In genomic region chr2:78506301-78506700, GRCh38 we compare ENCODE assay signal across 25 cellular contexts.
DNase-seq lines count a peak whose midpoint lies in the region; ATAC-seq, FAIRE-seq and TF ChIP-seq lines count a peak whose summit lies in the region.
"Had no signal": no experiment of that assay in that cellular context is flagged by ENCODE, and none has a peak within 500 bp of the region (broad histone marks: within the 10 kb centered on the region; RNA-seq: fewer than 3 reads in every experiment).

No MANE protein-coding gene starts in this region.

- no peaks in the 10 kb centered on the region; the same call in none of the 2 replicates for H3K36me3 Mint-ChIP-seq in WTC11
- H3K36me3 Mint-ChIP-seq: CD14-positive monocyte; CD4-positive, alpha-beta memory T cell; CD4-positive, CD25-positive, alpha-beta regulatory T cell; CD8-positive, alpha-beta memory T cell had no signal

- no peak for FAIRE-seq in H1 (lab: Jason Lieb, UNC)
- FAIRE-seq: GM12878, GM12892, GM18507 had no signal

- no peak overlapping the region for H3K27ac Mint-ChIP-seq in WTC11
- H3K27ac Mint-ChIP-seq: CD14-positive monocyte; CD4-positive, alpha-beta memory T cell; CD4-positive, CD25-positive, alpha-beta regulatory T cell; CD8-positive, alpha-beta memory T cell had no signal

- H3K36me3 ChIP-seq in HEK293 (ENCODE audit: control insufficient read depth in 2 of 2, insufficient read depth in 1 of 2, low read length in 2 of 2) (no peaks in the 10 kb centered on the region), H1 (ENCODE audit: control insufficient read depth in 2 of 4, insufficient read depth in 4 of 4, low read length in 3 of 4) (no peaks in the 10 kb centered on the region)
- H3K36me3 ChIP-seq: BE2C, BLaER1 had no signal

- no peak overlapping the region for H3K23ac ChIP-seq in H1 (ENCODE audit: insufficient read length)

- H2AK5ac ChIP-seq in H1 (ENCODE audit: low read depth, low read length) = no peak overlapping the region

- no peak for ATAC-seq in WTC11
- ATAC-seq: GM12878 had no signal

- 95% methylated on average over 1 of the region's 1 CpG; no CpG with 5 or more reads in 1 of the 2 experiments for WGBS in H1 (ENCODE audit: extremely low coverage in 1 of 2, insufficient coverage in 1 of 2, insufficient read length in 1 of 2, insufficient replicate concordance in 2 of 2, low coverage in 1 of 2, low lambda C conversion rate in 2 of 2, missing lambda C conversion rate in 1 of 2), 2 experiments

- no peak overlapping the region for H4K91ac ChIP-seq in H1 (replicated peaks; ENCODE audit: insufficient read length, low read length)

- no peak overlapping the region for H3K27ac ChIP-seq in HEK293 (ENCODE audit: extremely low read depth, low read depth, low read length)
- H3K27ac ChIP-seq in H1 (ENCODE audit: low read depth, low read length) = no peak overlapping the region
- H3K27ac ChIP-seq: BLaER1 had no signal

- no peaks in the 10 kb centered on the region for H3K4me1 ChIP-seq in HEK293 (ENCODE audit: control insufficient read depth, insufficient read depth, low read length)
- no peaks in the 10 kb centered on the region for H3K4me1 ChIP-seq in H1 (replicated peaks in 1 of 4; ENCODE audit: control insufficient read depth in 3 of 4, insufficient read depth in 4 of 4, low read length in 3 of 4)
- H3K4me1 ChIP-seq: BE2C, BLaER1 had no signal

- no peak overlapping the region for H4K8ac ChIP-seq in H1 (ENCODE audit: extremely low read depth, insufficient read depth, low read length)

- H2AFZ ChIP-seq in H1 (ENCODE audit: low read length) = no peak overlapping the region

- H3K56ac ChIP-seq in H1 (replicated peaks; ENCODE audit: insufficient read length, low read depth, low read length) = no peak overlapping the region

- H3K79me2 ChIP-seq in H1 (ENCODE audit: control insufficient read depth in 1 of 2, insufficient read depth in 2 of 2, low read length in 2 of 2) = no peaks in the 10 kb centered on the region

- no peaks in the 10 kb centered on the region for H3K23me2 ChIP-seq in H1 (ENCODE audit: low read depth, low read length)

- H3K9me3 Mint-ChIP-seq in WTC11 = peaks cover 38% of the 10 kb centered on the region

- H3K4me3 ChIP-seq in HEK293 (ENCODE audit: low read depth, low read length) (no peak overlapping the region), H1 (ENCODE audit: extremely low read depth in 1 of 4, insufficient read depth in 2 of 4, low read depth in 3 of 4, low read length in 4 of 4) (no peak overlapping the region)
- H3K4me3 ChIP-seq: BLaER1, GM12878 had no signal

- no peak overlapping the region for H3K4me3 Mint-ChIP-seq in WTC11
- H3K4me3 Mint-ChIP-seq: CD14-positive monocyte; CD4-positive, alpha-beta memory T cell; CD4-positive, CD25-positive, alpha-beta regulatory T cell; CD8-positive, alpha-beta memory T cell had no signal

- no peak overlapping the region for H3K18ac ChIP-seq in H1 (ENCODE audit: extremely low read depth, low read length)

- CTCF ChIA-PET in HEK293 (lab: Yijun Ruan, JAX) (interaction anchor here (0.6 kb wide), 1 partner anchor 167 kb away, joined by 3 read pairs; no protein-coding TSS in a partner anchor), WTC11 (lab: Charles Lee) (no interaction called here), H1 (lab: Charles Lee; ENCODE audit: partially characterized antibody) (interaction anchor here (0.7 kb wide), 1 partner anchor 177 kb away, joined by 3 read pairs; no protein-coding TSS in a partner anchor)

- no peak overlapping the region for H4K5ac ChIP-seq in H1 (ENCODE audit: insufficient read length, low read depth, low read length)

- H3K27me3 Mint-ChIP-seq in WTC11 (ENCODE audit: low read depth) = no peaks in the 10 kb centered on the region
- H3K27me3 Mint-ChIP-seq: CD4-positive, alpha-beta memory T cell; CD4-positive, CD25-positive, alpha-beta regulatory T cell; CD8-positive, alpha-beta memory T cell had no signal

- H2BK120ac ChIP-seq in H1 (replicated peaks; ENCODE audit: low read depth, low read length) = no peak overlapping the region

- no peak for TF ChIP-seq EP300 in H1 (IDR thresholded peaks at IDR 0.05; ENCODE audit: borderline replicate concordance in 1 of 2, low read depth in 2 of 2, low read length in 2 of 2)

- no peak for TF ChIP-seq RAD21 in H1 (IDR thresholded peaks at IDR 0.05 in 1 of 2, conservative IDR thresholded peaks at IDR 0.05 in 1 of 2; ENCODE audit: low read depth in 2 of 2, low read length in 2 of 2)

- H3K9ac ChIP-seq in H1 (replicated peaks in 1 of 4; ENCODE audit: extremely low read depth in 1 of 4, low read depth in 3 of 4, low read length in 3 of 4) = no peak overlapping the region
- H3K9ac ChIP-seq: BLaER1 had no signal

- no peak overlapping the region for H2BK20ac ChIP-seq in H1 (ENCODE audit: low read length)

- H3K4me2 ChIP-seq in H1 (ENCODE audit: insufficient read depth in 1 of 2, low read depth in 2 of 2, low read length in 2 of 2) = no peak overlapping the region
- H3K4me2 ChIP-seq: BLaER1 had no signal

- H3K27me3 ChIP-seq in H1 (replicated peaks in 1 of 4; ENCODE audit: control insufficient read depth in 3 of 4, extremely low read depth in 1 of 4, insufficient read depth in 3 of 4, low read length in 3 of 4) = no peaks in the 10 kb centered on the region
- H3K27me3 ChIP-seq: BE2C, BLaER1 had no signal

- no peak overlapping the region for H2BK12ac ChIP-seq in H1 (ENCODE audit: low read depth, low read length)

- no peak for TF ChIP-seq POLR2A in H1 (IDR thresholded peaks at IDR 0.05; ENCODE audit: control extremely low read depth in 1 of 2, low read depth in 2 of 2, low read length in 2 of 2)

- no peaks in the 10 kb centered on the region for H3K79me1 ChIP-seq in H1 (ENCODE audit: low read depth, low read length)

- no peaks in the 10 kb centered on the region for H4K20me1 ChIP-seq in H1 (replicated peaks in 1 of 2; ENCODE audit: control insufficient read depth in 1 of 2, insufficient read depth in 2 of 2, low read length in 2 of 2)
- H4K20me1 ChIP-seq: BLaER1 had no signal

- H3K14ac ChIP-seq in H1 (ENCODE audit: insufficient read length) = no peak overlapping the region

- no peak overlapping the region for H2BK15ac ChIP-seq in H1 (ENCODE audit: low read length)

- H2BK5ac ChIP-seq in H1 (ENCODE audit: low read depth, low read length) = no peak overlapping the region

- H3K4me1 Mint-ChIP-seq in WTC11 = peaks cover 5% of the 10 kb centered on the region
- H3K4me1 Mint-ChIP-seq: CD14-positive monocyte; CD4-positive, alpha-beta memory T cell; CD4-positive, CD25-positive, alpha-beta regulatory T cell; CD8-positive, alpha-beta memory T cell had no signal

- TF ChIP-seq CTCF in HEK293 (tag by site-specific recombination; IDR thresholded peaks at IDR 0.05) (no peak), WTC11 (IDR thresholded peaks at IDR 0.05) (no peak), H1 (IDR thresholded peaks at IDR 0.05; ENCODE audit: control extremely low read depth in 1 of 3, insufficient read depth in 1 of 3, low read depth in 1 of 3, low read length in 3 of 3) (no peak)

- no peak for DNase-seq in WTC11 (ENCODE audit: low spot score)
- no peak for DNase-seq in H1 (ENCODE audit: low read depth in 1 of 2, low spot score in 2 of 2)
- no peak for DNase-seq in activated CD4-positive, CD25-positive, alpha-beta regulatory T cell treated with anti-CD3 and anti-CD28 coated beads, Interleukin-2, amount 50 U/mL, for 72 hours
- no peak for DNase-seq in stimulated activated CD4-positive, alpha-beta T cell treated with anti-CD3 and anti-CD28 coated beads, Interleukin-4, amount 100 ng/mL, for 1 hour
- DNase-seq: 8988T; ACHN; BE2C; C1 segment of cervical spinal cord; CD4-positive, alpha-beta memory T cell; CD4-positive, CD25-positive, alpha-beta regulatory T cell; CD8-positive, alpha-beta memory T cell; COR-L47; DMS 273 treated with DMSO at 0.1 percent for 48 hours; DMS153; DMS53; DMS79; DND-41; EL; GDM1 had no signal

- POLR2A ChIA-PET in HEK293 (lab: Yijun Ruan, JAX) (no interaction called here), WTC11 (lab: Charles Lee) (no interaction called here), H1 (lab: Charles Lee; ENCODE audit: partially characterized antibody) (no interaction called here)

- no peak overlapping the region for H3K4ac ChIP-seq in H1 (replicated peaks; ENCODE audit: insufficient read length, low read depth, low read length)

- H3K9me3 ChIP-seq in HEK293 (ENCODE audit: control insufficient read depth, insufficient read depth, low read depth, low read length) (no peaks in the 10 kb centered on the region), H1 (ENCODE audit: insufficient read depth in 2 of 2, low read depth in 1 of 2, low read length in 1 of 2) (no peaks in the 10 kb centered on the region)
- H3K9me3 ChIP-seq: BE2C, BLaER1 had no signal

TF ChIP-seq in WTC11, 78 proteins besides CTCF, POLR2A, EP300 and RAD21 (continues in another document):
- TF ChIP-seq FOXJ3 (CRISPR knock-in tag; IDR thresholded peaks at IDR 0.05; ENCODE audit: borderline replicate concordance) = no peak
- TF ChIP-seq CDX4 (CRISPR knock-in tag; IDR thresholded peaks at IDR 0.05; ENCODE audit: borderline replicate concordance) = no peak

TF ChIP-seq in H1, 55 proteins besides CTCF, POLR2A, EP300 and RAD21:
- no peak for TF ChIP-seq USF2 (IDR thresholded peaks at IDR 0.05; ENCODE audit: low read length)
- no peak for TF ChIP-seq BCL11A (IDR thresholded peaks at IDR 0.05; ENCODE audit: low read depth in 2 of 2, low read length in 2 of 2)
- no peak for TF ChIP-seq SUZ12 (IDR thresholded peaks at IDR 0.05; ENCODE audit: low read length)
- 0 out of 2 replicates have a peak, but pooled peaks have one; percentile 23 for TF ChIP-seq KDM1A (IDR thresholded peaks at IDR 0.05; ENCODE audit: borderline replicate concordance, low read length)
- TF ChIP-seq TBP (IDR thresholded peaks at IDR 0.05; ENCODE audit: low read depth, low read length) = no peak
- no peak for TF ChIP-seq TCF12 (IDR thresholded peaks at IDR 0.05; ENCODE audit: low read depth, low read length)
- TF ChIP-seq CBX5 (IDR thresholded peaks at IDR 0.05; ENCODE audit: low read depth, low read length) = no peak
- TF ChIP-seq KDM4A (IDR thresholded peaks at IDR 0.05; ENCODE audit: low read depth, low read length, severe bottlenecking) = no peak
